8 cellular contexts compared by ENCODE assay signal in the genomic region with DNA sequence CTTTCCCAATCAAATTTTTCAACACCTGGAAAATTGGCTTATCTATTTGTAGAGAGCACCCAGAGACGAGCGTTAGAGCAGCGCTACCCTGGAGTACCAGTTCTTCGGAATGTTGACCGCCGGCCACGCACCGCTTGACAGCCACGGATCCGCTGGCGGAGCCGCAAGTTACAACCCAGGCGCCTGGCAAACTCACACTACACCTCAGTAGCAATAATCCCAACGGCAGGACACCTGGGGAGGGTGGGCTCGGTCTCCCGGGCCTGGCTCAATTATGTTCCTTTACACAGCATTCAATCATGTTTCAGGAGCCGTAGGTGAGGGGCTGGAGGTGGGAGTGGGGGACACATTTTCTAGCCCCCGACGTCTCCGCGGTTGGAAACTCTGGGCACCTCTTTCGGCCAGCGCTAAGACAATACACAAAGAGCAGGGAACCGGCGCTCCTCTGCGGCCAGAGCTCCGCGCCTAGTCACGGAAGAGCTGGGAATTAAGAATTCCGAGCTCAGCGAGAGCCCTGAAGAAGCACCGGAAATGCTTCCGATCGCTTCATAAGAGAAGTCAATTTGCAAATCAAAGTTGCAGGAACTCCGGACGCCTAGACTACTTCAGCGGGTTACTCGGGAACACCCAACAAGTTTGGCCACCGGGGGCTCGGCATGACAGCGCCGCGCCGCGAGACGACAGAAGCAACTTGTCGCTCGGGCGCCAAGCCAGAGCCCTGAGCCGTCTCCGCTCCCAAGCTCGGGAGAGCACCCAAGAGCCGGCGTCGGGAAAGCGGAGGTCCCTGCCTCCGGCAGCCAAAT. TPM values are rescaled to one million over a fixed set of nuclear protein-coding genes. Genes with fewer than 3 reads are reported as not detected.
A peak's percentile ranks its signal among the peaks of the same experiment; 100 is the strongest.
DNase-seq lines count a peak whose midpoint lies in the region; ATAC-seq and TF ChIP-seq lines count a peak whose summit lies in the region.

No MANE protein-coding gene starts in this region.

- H3K27ac ChIP-seq in SK-N-MC, result no peak overlapping the region
- H3K27ac ChIP-seq in mammary epithelial cell (ENCODE audit: insufficient read depth, low read depth, low read length), result peak overlapping the region; percentile 83
- H3K27ac ChIP-seq in iPS-20b (ENCODE audit: low read length), result peak overlapping the region; percentile 72

- H3K4me1 ChIP-seq in mammary epithelial cell (ENCODE audit: insufficient read depth, low read length) (peaks cover 14% of the 10 kb centered on the region), iPS-20b (ENCODE audit: insufficient read depth, low read length) (peaks cover 31% of the 10 kb centered on the region)

- in situ Hi-C loops in mammary epithelial cell (cut with MboI; ENCODE audit: low sequenced_read_pairs in 2 of 2), result loop anchor here in 1 of 2 donors (10.0 kb wide), 1 partner anchor 92 kb away; no protein-coding TSS in a partner anchor

- TF ChIP-seq CTCF in AG10803 (conservative IDR thresholded peaks at IDR 0.05; ENCODE audit: low read length), result no peak
- TF ChIP-seq CTCF in mammary epithelial cell (conservative IDR thresholded peaks at IDR 0.05 in 1 of 2, IDR thresholded peaks at IDR 0.05 in 1 of 2; ENCODE audit: extremely low read depth in 1 of 2, insufficient read depth in 1 of 2, low read depth in 1 of 2, low read length in 2 of 2), result peak in 1 of 2 donors; percentile 8

- dilution Hi-C loops in mammary epithelial cell (cut with HindIII; ENCODE audit: low sequenced_read_pairs), result loop anchor here (5.0 kb wide), 1 partner anchor 74 kb away; no protein-coding TSS in a partner anchor

- H3K9ac ChIP-seq in SK-N-MC (ENCODE audit: insufficient read length), result peak overlapping the region; percentile 77
- peak overlapping the region; percentile 94 for H3K9ac ChIP-seq in mammary epithelial cell (ENCODE audit: insufficient read depth, low read length)
- H3K9ac ChIP-seq in iPS-20b (ENCODE audit: low read depth, low read length), result peak overlapping the region; percentile 98; the same call in 1 of the 2 replicates

- DNase-seq in AG10803 (ENCODE audit: low read depth), result peak; percentile 76
- peak; percentile 28 for DNase-seq in HuH-7 (ENCODE audit: low spot score)
- DNase-seq in SK-N-MC (ENCODE audit: low read depth, low spot score), result no peak
- peak; percentile 63 for DNase-seq in mammary epithelial cell
- peak; percentile 81 for DNase-seq in sciatic nerve (ENCODE audit: low spot score)
- no peak for DNase-seq in GM19240 (ENCODE audit: insufficient read length, low spot score)

- ATAC-seq in GM18870 (IDR thresholded peaks at IDR 0.05; ENCODE audit: unreplicated experiment), result peak; percentile 23
- peak; percentile 68 for ATAC-seq in sciatic nerve

- H3K4me3 ChIP-seq in AG10803 (ENCODE audit: low read length), result peak overlapping the region; percentile 94
- H3K4me3 ChIP-seq in SK-N-MC, result peak overlapping the region; percentile 98
- peak overlapping the region; percentile 90 to 97 (median 91) for H3K4me3 ChIP-seq in mammary epithelial cell (replicated peaks in 1 of 3; ENCODE audit: insufficient read depth in 1 of 3, low read depth in 2 of 3, low read length in 3 of 3)
- peak overlapping the region; percentile 99 for H3K4me3 ChIP-seq in iPS-20b (ENCODE audit: low read length)

- H3K36me3 ChIP-seq in SK-N-MC (ENCODE audit: insufficient read depth, low read length), result no peaks in the 10 kb centered on the region
- H3K36me3 ChIP-seq in mammary epithelial cell (ENCODE audit: insufficient read depth, low read length), result no peaks in the 10 kb centered on the region
- no peaks in the 10 kb centered on the region for H3K36me3 ChIP-seq in iPS-20b (ENCODE audit: insufficient read depth, low read depth, low read length)

- H4K20me1 ChIP-seq in mammary epithelial cell (ENCODE audit: insufficient read depth, low read length), result no peaks in the 10 kb centered on the region

- intact Hi-C loops in mammary epithelial cell (cut with micrococcal nuclease) (loop anchor here (1.0 to 5.0 kb wide), 6 partner anchors 37 to 656 kb away; no protein-coding TSS in a partner anchor), sciatic nerve (cut with DNase I) (no loop called here)

- TSS peak; percentile 24 for BruUV-seq in mammary epithelial cell (replicated peaks; lab: Mats Ljungman, UMichigan)

- WGBS in mammary epithelial cell (ENCODE audit: low coverage, missing lambda C conversion rate), result 6% methylated on average over 28 of the region's 57 CpGs

- H3K27me3 ChIP-seq in mammary epithelial cell (ENCODE audit: insufficient read depth, low read length) (no peaks in the 10 kb centered on the region), iPS-20b (ENCODE audit: insufficient read depth, low read length) (peaks cover 36% of the 10 kb centered on the region)

- H3K9me3 ChIP-seq in SK-N-MC (ENCODE audit: low read depth, low read length), result no peaks in the 10 kb centered on the region
- no peaks in the 10 kb centered on the region for H3K9me3 ChIP-seq in mammary epithelial cell (replicated peaks; ENCODE audit: insufficient read depth, low read length)
- no peaks in the 10 kb centered on the region for H3K9me3 ChIP-seq in iPS-20b (ENCODE audit: insufficient read depth, low read depth, low read length)

- H2AFZ ChIP-seq in mammary epithelial cell (ENCODE audit: low read depth, low read length), result peak overlapping the region; percentile 98

- H3K4me2 ChIP-seq in mammary epithelial cell (ENCODE audit: insufficient read depth, low read depth, low read length), result peak overlapping the region; percentile 85

- H3K79me2 ChIP-seq in mammary epithelial cell (ENCODE audit: insufficient read depth, low read length), result peaks cover 45% of the 10 kb centered on the region

- CTCF ChIA-PET in mammary epithelial cell (lab: Charles Lee; ENCODE audit: low non-redundant PET), result no interaction called here

RNA-seq across cellular contexts. Expression of a gene that starts 1.0 kb away (rescaled TPM):
- total RNA-seq in mammary epithelial cell (1 to 10 TPM; 5.2 to 7.8 TPM), sciatic nerve (7.8 TPM)
- polyA plus RNA-seq in mammary epithelial cell, result 4.7 TPM
- 4.9 TPM for polyA minus RNA-seq in mammary epithelial cell

Comparison
In these comparisons a context has a peak if more than half of its experiments do, and no peak if none do; other contexts are left out.
1. DNase-seq: peak in AG10803 (single experiment), HuH-7 (single experiment), mammary epithelial cell (single experiment) and sciatic nerve (single experiment); none in SK-N-MC (single experiment) and GM19240 (single experiment).
2. Peak in every context shown above with its lines, with median percentiles within 50 percentile points of each other: H3K4me3 ChIP-seq and H3K9ac ChIP-seq.